7 cellular contexts compared by ENCODE assay signal in genomic region chr1:120357046-120357445, GRCh38. TPM values are rescaled to one million over a fixed set of nuclear protein-coding genes. Genes with fewer than 3 reads are reported as not detected.
DNase-seq lines count a peak whose midpoint lies in the region; ATAC-seq and TF ChIP-seq lines count a peak whose summit lies in the region.
"Not testable (repeated sequence)": the region's sequence is repeated elsewhere in the genome, so short reads cannot be mapped to it uniquely, and the experiment has no call there.

No MANE protein-coding gene starts in this region.

- not testable (repeated sequence) for H3K27me3 Mint-ChIP-seq in T-helper 2 cell treated with Interferon-gamma antibody and Interleukin-4, amounts not matched to agents 5 μg/mL and 100 μg/mL, for 36 hours (ENCODE audit: low read depth); activated naive CD8-positive, alpha-beta T cell treated with anti-CD3 and anti-CD28 coated beads, Interleukin-2, amount 10 ng/mL, durations not matched to agents 7 days and 5 days; natural killer cell (ENCODE audit: low read depth in 2 of 2)

- not testable (repeated sequence) for H3K4me1 Mint-ChIP-seq in T-helper 2 cell treated with Interferon-gamma antibody and Interleukin-4, amounts not matched to agents 5 μg/mL and 100 μg/mL, for 36 hours (ENCODE audit: low read depth); activated naive CD8-positive, alpha-beta T cell treated with anti-CD3 and anti-CD28 coated beads, Interleukin-2, amount 10 ng/mL, durations not matched to agents 7 days and 5 days; natural killer cell

- DNase-seq in M059J (ENCODE audit: low read depth) (peak; percentile 44), fibroblast of pulmonary artery (ENCODE audit: low read depth) (peak; percentile 52), natural killer cell (peak; percentile 50)
- DNase-seq in T-helper 2 cell treated with Interferon-gamma antibody and Interleukin-4, amounts not matched to agents 5 μg/mL and 100 μg/mL, for 36 hours (ENCODE audit: low spot score): peak; percentile 68
- peak; percentile 59 for DNase-seq in activated CD8-positive, alpha-beta memory T cell treated with anti-CD3 and anti-CD28 coated beads, Interleukin-2, amount 50 U/mL, for 48 hours
- DNase-seq in activated naive CD8-positive, alpha-beta T cell treated with anti-CD3 and anti-CD28 coated beads, Interleukin-2, amount 10 ng/mL, durations not matched to agents 7 days and 5 days: peak; percentile 49
- peak; percentile 40 for DNase-seq in stimulated activated CD8-positive, alpha-beta memory T cell treated with anti-CD3 and anti-CD28 coated beads, Interleukin-12 subunit alpha, Interleukin-12 subunit beta, amount 100 ng/mL, for 1 hour (ENCODE audit: low read depth)

- TF ChIP-seq CTCF in fibroblast of pulmonary artery (IDR thresholded peaks at IDR 0.05; ENCODE audit: low read length, missing control alignments); natural killer cell (IDR thresholded peaks at IDR 0.05): not testable (repeated sequence)

- peak overlapping the region; percentile 18 for H3K4me3 Mint-ChIP-seq in T-helper 2 cell treated with Interferon-gamma antibody and Interleukin-4, amounts not matched to agents 5 μg/mL and 100 μg/mL, for 36 hours
- H3K4me3 Mint-ChIP-seq in activated naive CD8-positive, alpha-beta T cell treated with anti-CD3 and anti-CD28 coated beads, Interleukin-2, amount 10 ng/mL, durations not matched to agents 7 days and 5 days: not testable (repeated sequence)
- H3K4me3 Mint-ChIP-seq in natural killer cell: peak overlapping the region; percentile 77

- not testable (repeated sequence) for H3K36me3 Mint-ChIP-seq in T-helper 2 cell treated with Interferon-gamma antibody and Interleukin-4, amounts not matched to agents 5 μg/mL and 100 μg/mL, for 36 hours (ENCODE audit: low read depth); activated naive CD8-positive, alpha-beta T cell treated with anti-CD3 and anti-CD28 coated beads, Interleukin-2, amount 10 ng/mL, durations not matched to agents 7 days and 5 days; natural killer cell

- not testable (repeated sequence) for H3K4me3 ChIP-seq in fibroblast of pulmonary artery (replicated peaks; ENCODE audit: low read depth, low read length)

- POLR2A ChIA-PET in activated naive CD8-positive, alpha-beta T cell treated with anti-CD3 and anti-CD28 coated beads, Interleukin-2, amount 10 ng/mL, durations not matched to agents 7 days and 5 days (lab: Charles Lee): not testable (repeated sequence)

- ATAC-seq in activated naive CD8-positive, alpha-beta T cell treated with anti-CD3 and anti-CD28 coated beads, Interleukin-2, amount 10 ng/mL, durations not matched to agents 7 days and 5 days (ENCODE audit: low read depth): peak; percentile 72
- ATAC-seq in natural killer cell: peak; percentile 49 to 55 (median 52)

- intact Hi-C loops in natural killer cell (cut with micrococcal nuclease): not testable (repeated sequence)

- H3K9me3 Mint-ChIP-seq in T-helper 2 cell treated with Interferon-gamma antibody and Interleukin-4, amounts not matched to agents 5 μg/mL and 100 μg/mL, for 36 hours; activated naive CD8-positive, alpha-beta T cell treated with anti-CD3 and anti-CD28 coated beads, Interleukin-2, amount 10 ng/mL, durations not matched to agents 7 days and 5 days; natural killer cell: not testable (repeated sequence)

- peak overlapping the region; percentile 63 for H3K27ac Mint-ChIP-seq in T-helper 2 cell treated with Interferon-gamma antibody and Interleukin-4, amounts not matched to agents 5 μg/mL and 100 μg/mL, for 36 hours
- not testable (repeated sequence) for H3K27ac Mint-ChIP-seq in activated naive CD8-positive, alpha-beta T cell treated with anti-CD3 and anti-CD28 coated beads, Interleukin-2, amount 10 ng/mL, durations not matched to agents 7 days and 5 days
- H3K27ac Mint-ChIP-seq in natural killer cell: peak overlapping the region; percentile 45 to 90

RNA-seq across cellular contexts. Expression of gene NBPF8, which starts 57.8 kb away (rescaled TPM):
- 8.8 and 14.4 TPM in 2 replicates for total RNA-seq in M059J (2014; rRNA removed; shearing (Covaris generic))
- total RNA-seq in activated naive CD8-positive, alpha-beta T cell treated with anti-CD3 and anti-CD28 coated beads, Interleukin-2, amount 10 ng/mL, durations not matched to agents 7 days and 5 days: 10 to 100 TPM; 31.7 to 32.7 TPM
- total RNA-seq in natural killer cell: 10 to 100 TPM in 1 of 3 donors, 1 to 10 TPM in 2; 5.1 to 31.6 (median 8.5) TPM
